ENCODE assay signal across 20 cellular contexts in genomic region chr14:86672071-86672470, GRCh38.
"Had no signal": no experiment of that assay in that cellular context is flagged by ENCODE, and none has a peak within 500 bp of the region (broad histone marks: within the 10 kb centered on the region; RNA-seq: fewer than 3 reads in every experiment).

No MANE protein-coding gene starts in this region.

- H3K27ac ChIP-seq: esophagus squamous epithelium, left ventricle myocardium inferior, parathyroid adenoma, prostate gland, spleen, testis, tibial nerve had no signal

- H3K27me3 ChIP-seq: esophagus squamous epithelium, spleen, testis, tibial nerve had no signal

- ATAC-seq: effector memory CD8-positive, alpha-beta T cell; naive thymus-derived CD4-positive, alpha-beta T cell; sciatic nerve; stimulated activated memory B cell treated with anti-CD40 and anti-IgM and Interleukin-4, amounts not matched to agents 10 μg/mL and 1 μg/mL and 100 μg/mL, for 72 hours had no signal

- H3K27ac Mint-ChIP-seq: dendritic cell treated with granulocyte-macrophage colony-stimulating factor and Interleukin-4, amounts not matched to agents 40 ng/mL and 50 ng/mL, for 4 days; effector memory CD8-positive, alpha-beta T cell; immature natural killer cell; naive thymus-derived CD4-positive, alpha-beta T cell; nephron progenitor cell; stimulated activated memory B cell treated with anti-CD40 and anti-IgM and Interleukin-4, amounts not matched to agents 10 μg/mL and 1 μg/mL and 100 μg/mL, for 72 hours; stimulated activated naive CD8-positive, alpha-beta T cell treated with anti-CD3 and anti-CD28 coated beads, Interleukin-15, Interleukin-2, amounts not matched to agents 100 ng/mL and 50 ng/mL, for 24 hours had no signal

- H3K4me1 Mint-ChIP-seq: immature natural killer cell; naive thymus-derived CD4-positive, alpha-beta T cell; stimulated activated memory B cell treated with anti-CD40 and anti-IgM and Interleukin-4, amounts not matched to agents 10 μg/mL and 1 μg/mL and 100 μg/mL, for 72 hours had no signal

- H3K27me3 Mint-ChIP-seq: dendritic cell treated with granulocyte-macrophage colony-stimulating factor and Interleukin-4, amounts not matched to agents 40 ng/mL and 50 ng/mL, for 4 days; effector memory CD8-positive, alpha-beta T cell; naive thymus-derived CD4-positive, alpha-beta T cell; stimulated activated memory B cell treated with anti-CD40 and anti-IgM and Interleukin-4, amounts not matched to agents 10 μg/mL and 1 μg/mL and 100 μg/mL, for 72 hours; stimulated activated naive CD8-positive, alpha-beta T cell treated with anti-CD3 and anti-CD28 coated beads, Interleukin-15, Interleukin-2, amounts not matched to agents 100 ng/mL and 50 ng/mL, for 24 hours had no signal

- H3K4me3 Mint-ChIP-seq: dendritic cell treated with granulocyte-macrophage colony-stimulating factor and Interleukin-4, amounts not matched to agents 40 ng/mL and 50 ng/mL, for 4 days; effector memory CD8-positive, alpha-beta T cell; immature natural killer cell; naive thymus-derived CD4-positive, alpha-beta T cell; nephron progenitor cell; stimulated activated memory B cell treated with anti-CD40 and anti-IgM and Interleukin-4, amounts not matched to agents 10 μg/mL and 1 μg/mL and 100 μg/mL, for 72 hours; stimulated activated naive CD8-positive, alpha-beta T cell treated with anti-CD3 and anti-CD28 coated beads, Interleukin-15, Interleukin-2, amounts not matched to agents 100 ng/mL and 50 ng/mL, for 24 hours had no signal

- H3K9me3 ChIP-seq: esophagus squamous epithelium, left ventricle myocardium inferior, prostate gland, spleen, testis, tibial nerve had no signal

- H3K4me3 ChIP-seq: esophagus squamous epithelium, left ventricle myocardium inferior, lung, prostate gland, spleen, testis, tibial nerve had no signal

- H3K36me3 ChIP-seq: esophagus squamous epithelium, left ventricle myocardium inferior, prostate gland, spleen, tibial nerve had no signal

- H3K36me3 Mint-ChIP-seq: immature natural killer cell; stimulated activated memory B cell treated with anti-CD40 and anti-IgM and Interleukin-4, amounts not matched to agents 10 μg/mL and 1 μg/mL and 100 μg/mL, for 72 hours had no signal

- H3K9me3 Mint-ChIP-seq: nephron progenitor cell; stimulated activated naive CD8-positive, alpha-beta T cell treated with anti-CD3 and anti-CD28 coated beads, Interleukin-15, Interleukin-2, amounts not matched to agents 100 ng/mL and 50 ng/mL, for 24 hours had no signal

- H3K4me1 ChIP-seq: esophagus squamous epithelium, left ventricle myocardium inferior, parathyroid adenoma, prostate gland, spleen, testis, tibial nerve had no signal

- DNase-seq: effector memory CD8-positive, alpha-beta T cell; esophagus squamous epithelium; foreskin fibroblast; immature natural killer cell; left ventricle myocardium inferior; naive thymus-derived CD4-positive, alpha-beta T cell; nephron progenitor cell; spleen; stimulated activated CD4-positive, alpha-beta T cell treated with anti-CD3 and anti-CD28 coated beads, Interleukin-15, amount 100 ng/mL, for 24 hours; stimulated activated CD4-positive, alpha-beta T cell treated with anti-CD3 and anti-CD28 coated beads, Interleukin-1b, Interleukin-23, amount 100 ng/mL, for 48 hours; stimulated activated CD4-positive, alpha-beta T cell treated with anti-CD3 and anti-CD28 coated beads, Interleukin-4, amount 100 ng/mL, for 24 hours; testis had no signal
